8 cellular contexts compared by ENCODE assay signal in genomic region chr7:2403014-2403717, GRCh38. TPM values are rescaled to one million over a fixed set of nuclear protein-coding genes. Genes with fewer than 3 reads are reported as not detected.
DNase-seq lines count a peak whose midpoint lies in the region; ATAC-seq and TF ChIP-seq lines count a peak whose summit lies in the region.

CHST12 (plus strand) TSS chr7:2403611; CDS start chr7:2432640, 29,029 bp downstream.

- POLR2A ChIA-PET in AG04450 (lab: Yijun Ruan, JAX) = interaction anchor here (0.5 to 1.0 kb wide), 5 partner anchors 9 to 471 kb away, joined by 3 to 6 read pairs (median 3); partner anchors contain the start of gene TTYH3

- CTCF ChIA-PET in AG04450 (lab: Charles Lee) = interaction anchor here (1.3 kb wide), 1 partner anchor 65 kb away, joined by 3 read pairs; no protein-coding TSS in a partner anchor

- DNase-seq in AG04450 (ENCODE audit: low read depth, low spot score) (peak; percentile 84), NCI-H460 (ENCODE audit: extremely low read depth, low read depth) (peak; percentile 91), choroid plexus epithelial cell (ENCODE audit: low read depth) (peak; percentile 96), kidney epithelial cell (ENCODE audit: low read depth) (peak; percentile 54)
- DNase-seq in activated CD4-positive, alpha-beta T cell treated with anti-CD3 and anti-CD28 coated beads for 4 hours = peak; percentile 93
- peak; percentile 83 to 91 for DNase-seq in stimulated activated CD4-positive, alpha-beta T cell treated with anti-CD3 and anti-CD28 coated beads, Interleukin-15, amount 100 ng/mL, for 1 hour (ENCODE audit: low read depth in 1 of 2, low spot score in 1 of 2)

- H3K4me3 ChIP-seq in AG04450 (ENCODE audit: low read depth, low read length) (peak within 1 kb of the TSS; percentile 86), choroid plexus epithelial cell (ENCODE audit: low read depth, low read length) (peak within 1 kb of the TSS; percentile 80), kidney epithelial cell (ENCODE audit: low read depth, low read length) (peak within 1 kb of the TSS; percentile 87)

- ATAC-seq in GM19023 (IDR thresholded peaks at IDR 0.05; ENCODE audit: unreplicated experiment) (peak; percentile 59), HG03378 (IDR thresholded peaks at IDR 0.05; ENCODE audit: unreplicated experiment) (peak; percentile 28)

- H3K9me3 ChIP-seq in AG04450 (ENCODE audit: control insufficient read depth, insufficient read depth, low read length) = no peaks in the 10 kb centered on the region

- H3K27me3 ChIP-seq in AG04450 (ENCODE audit: control insufficient read depth, insufficient read depth, low read length) (no peaks in the 10 kb centered on the region), kidney epithelial cell (ENCODE audit: control insufficient read depth, insufficient read depth, low read length) (no peaks in the 10 kb centered on the region)

- no peaks in the 10 kb centered on the region for H3K36me3 ChIP-seq in kidney epithelial cell (ENCODE audit: control insufficient read depth, insufficient read depth, low read length)

- no peak within 1 kb of the TSS for H3K27ac ChIP-seq in AG04450 (ENCODE audit: low read depth, low read length)

- TF ChIP-seq CTCF in AG04450 (IDR thresholded peaks at IDR 0.05; ENCODE audit: low read depth, low read length) (no peak), choroid plexus epithelial cell (conservative IDR thresholded peaks at IDR 0.05; ENCODE audit: low read depth, low read length) (no peak), kidney epithelial cell (IDR thresholded peaks at IDR 0.05; ENCODE audit: insufficient read depth, low read length, poor library complexity, severe bottlenecking) (no peak)

RNA-seq across cellular contexts. Expression of gene CHST12, which starts in this region (rescaled TPM):
- polyA plus RNA-seq in AG04450 (2011; rRNA removed) = 8.7 and 13.4 TPM in 2 replicates
- 4.0 and 4.3 TPM in 2 replicates for polyA minus RNA-seq in AG04450 (2011; rRNA and poly(A)+ RNA removed)
- 2.4 and 3.8 TPM in 2 replicates for total RNA-seq in NCI-H460 (2014; rRNA removed; shearing (Covaris generic))
- 5.0 and 7.5 TPM in 2 replicates for polyA plus RNA-seq in NCI-H460 (2014; cell fraction: nucleus; rRNA removed)
- total RNA-seq in kidney epithelial cell = 7.5 and 11.6 TPM in 2 replicates
